ENCODE assay signal across 1 cellular context in the genomic region with DNA sequence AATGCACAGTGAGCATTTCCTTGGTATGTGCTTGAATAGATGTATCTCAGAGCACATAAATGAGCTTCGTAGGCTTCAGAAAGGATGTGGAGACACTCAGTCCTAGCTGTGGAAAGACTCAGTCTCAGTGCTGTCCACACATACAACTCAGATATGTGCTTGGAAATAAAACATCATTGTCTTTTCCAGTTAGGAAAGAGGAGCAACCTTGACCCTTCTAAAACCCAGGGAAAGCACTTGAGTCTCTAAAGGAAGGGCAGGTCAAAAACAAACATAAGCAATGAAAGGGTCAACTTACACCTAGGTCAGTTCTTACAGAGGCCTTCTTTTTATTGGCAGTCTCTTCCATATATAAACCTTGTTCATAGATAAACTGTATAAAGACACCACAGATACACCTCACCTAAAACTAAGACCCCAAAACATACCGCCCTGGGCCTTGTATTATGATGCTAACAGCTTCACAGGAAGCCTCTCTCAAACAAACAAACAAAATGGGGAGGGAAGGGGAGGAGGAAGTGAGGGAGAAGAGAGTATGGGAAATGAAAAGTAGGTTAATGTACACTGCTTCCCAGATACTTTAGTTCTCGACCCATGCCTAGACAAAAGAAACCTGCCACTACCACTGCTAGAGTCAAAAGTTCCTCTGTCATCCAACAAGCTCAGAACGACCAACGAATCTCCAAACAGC.
TF ChIP-seq lines count a peak whose summit lies in the region.

No MANE protein-coding gene starts in this region.

TF ChIP-seq in GM23338, 12 proteins besides CTCF, POLR2A, EP300 and RAD21 (continued from another document):
- TF ChIP-seq, protein P1, sequence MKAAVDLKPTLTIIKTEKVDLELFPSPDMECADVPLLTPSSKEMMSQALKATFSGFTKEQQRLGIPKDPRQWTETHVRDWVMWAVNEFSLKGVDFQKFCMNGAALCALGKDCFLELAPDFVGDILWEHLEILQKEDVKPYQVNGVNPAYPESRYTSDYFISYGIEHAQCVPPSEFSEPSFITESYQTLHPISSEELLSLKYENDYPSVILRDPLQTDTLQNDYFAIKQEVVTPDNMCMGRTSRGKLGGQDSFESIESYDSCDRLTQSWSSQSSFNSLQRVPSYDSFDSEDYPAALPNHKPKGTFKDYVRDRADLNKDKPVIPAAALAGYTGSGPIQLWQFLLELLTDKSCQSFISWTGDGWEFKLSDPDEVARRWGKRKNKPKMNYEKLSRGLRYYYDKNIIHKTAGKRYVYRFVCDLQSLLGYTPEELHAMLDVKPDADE (IDR thresholded peaks at IDR 0.05): no peak
- no peak for TF ChIP-seq ZNF331 (CRISPR knock-in tag; IDR thresholded peaks at IDR 0.05; ENCODE audit: low read depth)
- TF ChIP-seq POLR2AphosphoS5 (IDR thresholded peaks at IDR 0.05; ENCODE audit: low read depth): no peak
- no peak for TF ChIP-seq STAT1 (IDR thresholded peaks at IDR 0.05; ENCODE audit: unreplicated experiment)
